1 cellular context compared by ENCODE assay signal in genomic region chr11:65793144-65793581, GRCh38.
TF ChIP-seq lines count a peak whose summit lies in the region.

No MANE protein-coding gene starts in this region.

TF ChIP-seq in SK-N-SH, 30 proteins besides CTCF, POLR2A, EP300 and RAD21 (continued from another document):
- no peak for TF ChIP-seq ZBTB33 (IDR thresholded peaks at IDR 0.05; ENCODE audit: borderline replicate concordance, low read depth)
- TF ChIP-seq REST (IDR thresholded peaks at IDR 0.05; ENCODE audit: low read depth, low read length), result no peak
- no peak for TF ChIP-seq MAX (IDR thresholded peaks at IDR 0.05; ENCODE audit: low read depth)
